18 cellular contexts compared by ENCODE assay signal in genomic region chr4:48432017-48432416, GRCh38. TPM values are rescaled to one million over a fixed set of nuclear protein-coding genes. Genes with fewer than 3 reads are reported as not detected.
A peak's percentile ranks its signal among the peaks of the same experiment; 100 is the strongest.
DNase-seq lines count a peak whose midpoint lies in the region; ATAC-seq and TF ChIP-seq lines count a peak whose summit lies in the region.
"Had no signal": no experiment of that assay in that cellular context is flagged by ENCODE, and none has a peak within 500 bp of the region (broad histone marks: within the 10 kb centered on the region; RNA-seq: fewer than 3 reads in every experiment).

No MANE protein-coding gene starts in this region.

- no peaks in the 10 kb centered on the region for H3K9me3 ChIP-seq in right lobe of liver

- no peaks in the 10 kb centered on the region for H3K27me3 ChIP-seq in right lobe of liver

- 27% methylated on average over 4 of the region's 4 CpGs for WGBS in right lobe of liver (ENCODE audit: insufficient coverage, low coverage, low lambda C conversion rate, missing lambda C conversion rate)

- DNase-seq in stimulated activated naive CD8-positive, alpha-beta T cell treated with anti-CD3 and anti-CD28 coated beads, Interleukin-15, Interleukin-2, amounts not matched to agents 100 U/mL and 50 U/mL, for 24 hours = no peak
- DNase-seq in right lobe of liver (no peak), DMS 273 treated with DMSO at 0.1 percent for 48 hours (lab: John Stamatoyannopoulos, UW) (no peak)
- DNase-seq: DMS153, EL, Karpas-422, NCI-H1436, NCI-H2107, NCI-H774, SHP77 had no signal

- TF ChIP-seq POLR2A in right lobe of liver (IDR thresholded peaks at IDR 0.05) = no peak

- H3K36me3 Mint-ChIP-seq in stimulated activated naive CD8-positive, alpha-beta T cell treated with anti-CD3 and anti-CD28 coated beads, Interleukin-15, Interleukin-2, amounts not matched to agents 100 ng/mL and 50 ng/mL, for 24 hours (ENCODE audit: low read depth) = peaks cover 10% of the 10 kb centered on the region
- peaks cover 13% of the 10 kb centered on the region for H3K36me3 Mint-ChIP-seq in activated T-helper 17 cell treated with anti-CD3 and anti-CD28 coated beads, Interleukin-2, amount 50 U/mL, for 72 hours (ENCODE audit: low read depth)

- peaks cover 35% of the 10 kb centered on the region for H3K4me1 Mint-ChIP-seq in stimulated activated naive CD8-positive, alpha-beta T cell treated with anti-CD3 and anti-CD28 coated beads, Interleukin-15, Interleukin-2, amounts not matched to agents 100 ng/mL and 50 ng/mL, for 24 hours (ENCODE audit: low read depth)
- H3K4me1 Mint-ChIP-seq in activated T-helper 17 cell treated with anti-CD3 and anti-CD28 coated beads, Interleukin-2, amount 50 U/mL, for 72 hours = peaks cover 39% of the 10 kb centered on the region

- peaks cover 0 to 3% (median 0%) of the 10 kb centered on the region in 4 donors for H3K4me1 ChIP-seq in right lobe of liver

- H3K36me3 ChIP-seq in right lobe of liver = no peaks in the 10 kb centered on the region

- no peak for TF ChIP-seq CTCF in right lobe of liver (IDR thresholded peaks at IDR 0.05)

- peak overlapping the region; percentile 43 for H3K27ac Mint-ChIP-seq in stimulated activated naive CD8-positive, alpha-beta T cell treated with anti-CD3 and anti-CD28 coated beads, Interleukin-15, Interleukin-2, amounts not matched to agents 100 ng/mL and 50 ng/mL, for 24 hours
- peak overlapping the region; percentile 7 for H3K27ac Mint-ChIP-seq in activated T-helper 17 cell treated with anti-CD3 and anti-CD28 coated beads, Interleukin-2, amount 50 U/mL, for 72 hours

- ATAC-seq in stimulated activated naive CD8-positive, alpha-beta T cell treated with anti-CD3 and anti-CD28 coated beads, Interleukin-15, Interleukin-2, amounts not matched to agents 100 U/mL and 50 U/mL, for 24 hours = no peak
- no peak for ATAC-seq in activated T-helper 17 cell treated with anti-CD3 and anti-CD28 coated beads, Interleukin-2, amount 50 U/mL, for 72 hours (replicated peaks)
- ATAC-seq in right lobe of liver (peak; percentile 71 to 90 (median 78)), GM21360 (IDR thresholded peaks at IDR 0.05; ENCODE audit: unreplicated experiment) (no peak), HG03280 (IDR thresholded peaks at IDR 0.05; ENCODE audit: unreplicated experiment) (no peak), GM21737 (IDR thresholded peaks at IDR 0.05; ENCODE audit: unreplicated experiment) (no peak)
- ATAC-seq: SK-N-SH treated with all-trans-retinoic acid at 6 μM for 48 hours had no signal

- no peak overlapping the region for H3K27ac ChIP-seq in right lobe of liver

- H3K9me3 Mint-ChIP-seq in stimulated activated naive CD8-positive, alpha-beta T cell treated with anti-CD3 and anti-CD28 coated beads, Interleukin-15, Interleukin-2, amounts not matched to agents 100 ng/mL and 50 ng/mL, for 24 hours = no peaks in the 10 kb centered on the region
- no peaks in the 10 kb centered on the region for H3K9me3 Mint-ChIP-seq in activated T-helper 17 cell treated with anti-CD3 and anti-CD28 coated beads, Interleukin-2, amount 50 U/mL, for 72 hours

- no peak overlapping the region for H3K4me3 Mint-ChIP-seq in stimulated activated naive CD8-positive, alpha-beta T cell treated with anti-CD3 and anti-CD28 coated beads, Interleukin-15, Interleukin-2, amounts not matched to agents 100 ng/mL and 50 ng/mL, for 24 hours
- H3K4me3 Mint-ChIP-seq in activated T-helper 17 cell treated with anti-CD3 and anti-CD28 coated beads, Interleukin-2, amount 50 U/mL, for 72 hours = no peak overlapping the region

- H3K4me3 ChIP-seq in right lobe of liver = no peak overlapping the region

- intact Hi-C loops in right lobe of liver (cut with DNase I) = no loop called here

- H3K27me3 Mint-ChIP-seq in stimulated activated naive CD8-positive, alpha-beta T cell treated with anti-CD3 and anti-CD28 coated beads, Interleukin-15, Interleukin-2, amounts not matched to agents 100 ng/mL and 50 ng/mL, for 24 hours = no peaks in the 10 kb centered on the region
- H3K27me3 Mint-ChIP-seq in activated T-helper 17 cell treated with anti-CD3 and anti-CD28 coated beads, Interleukin-2, amount 50 U/mL, for 72 hours = no peaks in the 10 kb centered on the region

RNA-seq across cellular contexts. Expression of gene SLC10A4, which starts 51.1 kb away (rescaled TPM):
- not detected for total RNA-seq in activated T-helper 17 cell treated with anti-CD3 and anti-CD28 coated beads, Interleukin-2, amount 50 U/mL, for 72 hours
- total RNA-seq in right lobe of liver = under 1 TPM in 1 of 6 experiments, not detected in 5; 0.22 TPM

RNA-seq across cellular contexts. Expression of gene ZAR1, which starts 58.0 kb away (rescaled TPM):
- total RNA-seq in activated T-helper 17 cell treated with anti-CD3 and anti-CD28 coated beads, Interleukin-2, amount 50 U/mL, for 72 hours = not detected
- not detected for total RNA-seq in right lobe of liver
- total RNA-seq: H4, NCI-H460 had no signal

Comparison
In these comparisons a context has a peak if more than half of its experiments do, and no peak if none do; other contexts are left out.
1. ATAC-seq: peak in right lobe of liver (4 of 4); none in stimulated activated naive CD8-positive, alpha-beta T cell treated with anti-CD3 and anti-CD28 coated beads, Interleukin-15, Interleukin-2, amounts not matched to agents 100 U/mL and 50 U/mL, for 24 hours (single experiment), activated T-helper 17 cell treated with anti-CD3 and anti-CD28 coated beads, Interleukin-2, amount 50 U/mL, for 72 hours (single experiment), GM21360 (single experiment), HG03280 (single experiment) and GM21737 (single experiment).